ENCODE assay signal across 1 cellular context in genomic region chr6:3799731-3800130, GRCh38.
TF ChIP-seq lines count a peak whose summit lies in the region.

No MANE protein-coding gene starts in this region.

TF ChIP-seq in GM23338, 12 proteins besides CTCF, POLR2A, EP300 and RAD21 (continued from another document):
- TF ChIP-seq REST (IDR thresholded peaks at IDR 0.05; ENCODE audit: unreplicated experiment): no peak
- TF ChIP-seq ZNF114 (CRISPR knock-in tag; IDR thresholded peaks at IDR 0.05): no peak
- no peak for TF ChIP-seq JUNB (IDR thresholded peaks at IDR 0.05; ENCODE audit: unreplicated experiment)
- no peak for TF ChIP-seq ETS1 (IDR thresholded peaks at IDR 0.05)
- no peak for TF ChIP-seq EZH2 (IDR thresholded peaks at IDR 0.05; ENCODE audit: low read depth, unreplicated experiment)
- TF ChIP-seq POLR2AphosphoS5 (IDR thresholded peaks at IDR 0.05; ENCODE audit: low read depth): no peak
- TF ChIP-seq CREB1 (CRISPR knock-in tag; IDR thresholded peaks at IDR 0.05; ENCODE audit: low read depth): no peak
